Comparison of ENCODE assay signal across 8 cellular contexts in genomic region chr22:30763815-30764686, GRCh38.
DNase-seq lines count a peak whose midpoint lies in the region; ATAC-seq and TF ChIP-seq lines count a peak whose summit lies in the region.

No MANE protein-coding gene starts in this region.

- H3K27me3 ChIP-seq in HAP-1 (ENCODE audit: low read depth) = no peaks in the 10 kb centered on the region
- H3K27me3 ChIP-seq in esophagus squamous epithelium = no peaks in the 10 kb centered on the region
- H3K27me3 ChIP-seq in upper lobe of right lung = no peaks in the 10 kb centered on the region

- no peak overlapping the region for H3K27ac Mint-ChIP-seq in activated CD8-positive, alpha-beta T cell treated with anti-CD3 and anti-CD28 coated beads for 36 hours
- H3K27ac Mint-ChIP-seq in nephron progenitor cell = no peak overlapping the region

- intact Hi-C loops in activated CD8-positive, alpha-beta T cell treated with anti-CD3 and anti-CD28 coated beads for 36 hours (cut with micrococcal nuclease) = loop anchor here (2.0 to 10.0 kb wide), 2 partner anchors 157 to 321 kb away; partner anchors contain the start of gene SMTN
- intact Hi-C loops in esophagus squamous epithelium (cut with DNase I) = loop anchor here (5.0 to 10.0 kb wide), 2 partner anchors 163 to 321 kb away; partner anchors contain the start of gene SMTN
- intact Hi-C loops in upper lobe of right lung (cut with DNase I) = loop anchor here (5.0 to 10.0 kb wide), 2 partner anchors 121 to 158 kb away; no protein-coding TSS in a partner anchor

- no peaks in the 10 kb centered on the region for H3K27me3 Mint-ChIP-seq in activated CD8-positive, alpha-beta T cell treated with anti-CD3 and anti-CD28 coated beads for 36 hours
- H3K27me3 Mint-ChIP-seq in nephron progenitor cell (ENCODE audit: low read depth, poor library complexity) = peaks cover 4% of the 10 kb centered on the region

- no peaks in the 10 kb centered on the region for H3K9me3 Mint-ChIP-seq in activated CD8-positive, alpha-beta T cell treated with anti-CD3 and anti-CD28 coated beads for 36 hours
- no peaks in the 10 kb centered on the region for H3K9me3 Mint-ChIP-seq in nephron progenitor cell

- in situ Hi-C loops in HAP-1 (cut with MboI; ENCODE audit: low sequenced_read_pairs) = loop anchor here (10.0 kb wide), 1 partner anchor 161 kb away; no protein-coding TSS in a partner anchor

- CTCF ChIA-PET in activated CD8-positive, alpha-beta T cell treated with anti-CD3 and anti-CD28 coated beads for 36 hours (lab: Charles Lee) = interaction anchor here (0.6 to 3.0 kb wide), 27 partner anchors 9 to 493 kb away, joined by 3 to 25 read pairs (median 4); partner anchors contain the start of gene SLC35E4

- H3K4me1 ChIP-seq in HAP-1 (no peaks in the 10 kb centered on the region), esophagus squamous epithelium (peaks cover 0 to 8% (median 0%) of the 10 kb centered on the region in 3 donors), upper lobe of right lung (no peaks in the 10 kb centered on the region)

- H3K36me3 ChIP-seq in HAP-1 (replicated peaks) (no peaks in the 10 kb centered on the region), esophagus squamous epithelium (no peaks in the 10 kb centered on the region), upper lobe of right lung (no peaks in the 10 kb centered on the region)

- TF ChIP-seq POLR2A in esophagus squamous epithelium (IDR thresholded peaks at IDR 0.05) = no peak

- H3K9me3 ChIP-seq in HAP-1 (no peaks in the 10 kb centered on the region), esophagus squamous epithelium (no peaks in the 10 kb centered on the region), upper lobe of right lung (no peaks in the 10 kb centered on the region)

- ATAC-seq in activated CD8-positive, alpha-beta T cell treated with anti-CD3 and anti-CD28 coated beads for 36 hours = peak; percentile 97
- ATAC-seq in upper lobe of right lung (peak; percentile 81), HG02885 (IDR thresholded peaks at IDR 0.05; ENCODE audit: poor library complexity, unreplicated experiment) (no peak)

- WGBS in esophagus squamous epithelium, 2 donors = 15 to 19% methylated on average over 7 to 9 of the region's 12 CpGs

- H3K4me3 ChIP-seq in HAP-1 (no peak overlapping the region), esophagus squamous epithelium (no peak overlapping the region), upper lobe of right lung (no peak overlapping the region)

- H3K27ac ChIP-seq in C4-2B (0 out of 2 replicates have a peak overlapping the region, but pooled peaks have one; percentile 4), esophagus squamous epithelium (no peak overlapping the region), upper lobe of right lung (no peak overlapping the region)

- H3K4me3 Mint-ChIP-seq in activated CD8-positive, alpha-beta T cell treated with anti-CD3 and anti-CD28 coated beads for 36 hours = no peak overlapping the region
- H3K4me3 Mint-ChIP-seq in nephron progenitor cell = no peak overlapping the region

- POLR2A ChIA-PET in activated CD8-positive, alpha-beta T cell treated with anti-CD3 and anti-CD28 coated beads for 36 hours (lab: Charles Lee) = interaction anchor here (1.7 to 1.9 kb wide), 2 partner anchors 158 to 321 kb away, joined by 6 read pairs; no protein-coding TSS in a partner anchor

- H3K4me1 Mint-ChIP-seq in activated CD8-positive, alpha-beta T cell treated with anti-CD3 and anti-CD28 coated beads for 36 hours (ENCODE audit: low read depth) = peaks cover 2% of the 10 kb centered on the region
- peaks cover 12% of the 10 kb centered on the region for H3K4me1 Mint-ChIP-seq in nephron progenitor cell

- H3K36me3 Mint-ChIP-seq in activated CD8-positive, alpha-beta T cell treated with anti-CD3 and anti-CD28 coated beads for 36 hours (ENCODE audit: low read depth) = no peaks in the 10 kb centered on the region
- H3K36me3 Mint-ChIP-seq in nephron progenitor cell (ENCODE audit: low read depth) = no peaks in the 10 kb centered on the region

- DNase-seq in HAP-1 (ENCODE audit: low spot score in 2 of 2) (peak; percentile 65 to 68), NCI-H460 (ENCODE audit: extremely low read depth, low read depth) (peak; percentile 63), esophagus squamous epithelium (lab: John Stamatoyannopoulos, UW) (no peak), nephron progenitor cell (peak; percentile 60), upper lobe of right lung (no peak)
- DNase-seq in activated CD8-positive, alpha-beta T cell treated with anti-CD3 and anti-CD28 coated beads for 36 hours = peak; percentile 75

- peak; percentile 83 for TF ChIP-seq CTCF in C4-2B (conservative IDR thresholded peaks at IDR 0.05)
- peak; percentile 83 for TF ChIP-seq CTCF in activated CD8-positive, alpha-beta T cell treated with anti-CD3 and anti-CD28 coated beads for 36 hours (IDR thresholded peaks at IDR 0.05)
- peak; percentile 33 to 85 (median 67) for TF ChIP-seq CTCF in esophagus squamous epithelium (IDR thresholded peaks at IDR 0.05)
- peak; percentile 67 for TF ChIP-seq CTCF in nephron progenitor cell (IDR thresholded peaks at IDR 0.05)
- peak; percentile 60 for TF ChIP-seq CTCF in upper lobe of right lung (IDR thresholded peaks at IDR 0.05)

Comparison
In these comparisons a context has a peak if more than half of its experiments do, and no peak if none do; other contexts are left out.
1. DNase-seq: peak in HAP-1 (2 of 2), NCI-H460 (single experiment), activated CD8-positive, alpha-beta T cell treated with anti-CD3 and anti-CD28 coated beads for 36 hours (single experiment) and nephron progenitor cell (single experiment); none in esophagus squamous epithelium (single experiment) and upper lobe of right lung (single experiment).
2. Peak in every context shown above with its lines, with median percentiles within 50 percentile points of each other: CTCF ChIP-seq.